In genomic region chr10:71572962-71573361, GRCh38 we compare ENCODE assay signal across 21 cellular contexts.
"Had no signal": no experiment of that assay in that cellular context is flagged by ENCODE, and none has a peak within 500 bp of the region (broad histone marks: within the 10 kb centered on the region; RNA-seq: fewer than 3 reads in every experiment).

No MANE protein-coding gene starts in this region.

- ATAC-seq: K562, Panc1, PC-3, SK-N-SH treated with all-trans-retinoic acid at 6 μM for 48 hours, T-helper 17 cell had no signal

- H3K9ac ChIP-seq: KMS-11 had no signal

- H3K27ac ChIP-seq: KMS-11, RWPE1 had no signal

- FAIRE-seq: HTR-8/SVneo, K562 had no signal

- DNase-seq: Kasumi-1; MM.1S; NCI-H1048; NCI-H1105; NCI-H1436 treated with DMSO at 0.1 percent for 48 hours; NCI-H187; NCI-H2029; NCI-H2081 treated with DMSO at 0.1 percent for 48 hours; NCI-H2171; NCI-H526 treated with DMSO at 0.1 percent for 48 hours; NK-92 treated with Interleukin-12 subunit alpha and Interleukin-12 subunit beta, amount 100 ng/mL, for 24 hours; PC-3; SHP77; T-helper 1 cell; T-helper 17 cell had no signal

- H3K4me3 ChIP-seq: K562 had no signal
